17 cellular contexts compared by ENCODE assay signal in genomic region chr20:16314320-16314719, GRCh38.
DNase-seq lines count a peak whose midpoint lies in the region; ATAC-seq and TF ChIP-seq lines count a peak whose summit lies in the region.
"Had no signal": no experiment of that assay in that cellular context is flagged by ENCODE, and none has a peak within 500 bp of the region (broad histone marks: within the 10 kb centered on the region; RNA-seq: fewer than 3 reads in every experiment).

No MANE protein-coding gene starts in this region.

- POLR2A ChIA-PET in activated CD4-positive, alpha-beta T cell treated with anti-CD3 and anti-CD28 coated beads, Interleukin-2, amount 10 ng/mL, durations not matched to agents 7 days and 5 days (lab: Charles Lee), result no interaction called here

- no peaks in the 10 kb centered on the region for H3K9me3 Mint-ChIP-seq in activated CD4-positive, alpha-beta T cell treated with anti-CD3 and anti-CD28 coated beads, Interleukin-2, amount 10 ng/mL, durations not matched to agents 7 days and 5 days
- H3K9me3 Mint-ChIP-seq: CD8-positive, alpha-beta T cell; natural killer cell treated with Interleukin-12 subunit alpha and Interleukin-12 subunit beta and Interleukin-15 and Interleukin-18, amount 100 ng/mL, for 72 hours had no signal

- CTCF ChIA-PET in activated CD4-positive, alpha-beta T cell treated with anti-CD3 and anti-CD28 coated beads, Interleukin-2, amount 10 ng/mL, durations not matched to agents 7 days and 5 days (lab: Charles Lee), result no interaction called here

- H3K4me3 Mint-ChIP-seq in activated CD4-positive, alpha-beta T cell treated with anti-CD3 and anti-CD28 coated beads, Interleukin-2, amount 10 ng/mL, durations not matched to agents 7 days and 5 days, result no peak overlapping the region
- H3K4me3 Mint-ChIP-seq: CD8-positive, alpha-beta T cell; natural killer cell treated with Interleukin-12 subunit alpha and Interleukin-12 subunit beta and Interleukin-15 and Interleukin-18, amount 100 ng/mL, for 72 hours; WTC11 had no signal

- DNase-seq in GM20000 (ENCODE audit: low spot score) (peak; percentile 8), DMS 273 (lab: John Stamatoyannopoulos, UW; ENCODE audit: unreplicated experiment) (no peak)
- no peak for DNase-seq in activated CD4-positive, alpha-beta T cell treated with anti-CD3 and anti-CD28 coated beads, Interleukin-2, amount 10 ng/mL, durations not matched to agents 7 days and 5 days
- DNase-seq: activated gamma-delta T cell treated with Interleukin-2 at 50 U/mL for 16 hours; CD8-positive, alpha-beta T cell; cortex of kidney; erythroblast; NCI-H2107; NK-92 treated with Interleukin-12 subunit alpha and Interleukin-12 subunit beta, amount 100 ng/mL, for 24 hours had no signal

- H3K27me3 Mint-ChIP-seq in activated CD4-positive, alpha-beta T cell treated with anti-CD3 and anti-CD28 coated beads, Interleukin-2, amount 10 ng/mL, durations not matched to agents 7 days and 5 days, result no peaks in the 10 kb centered on the region
- H3K27me3 Mint-ChIP-seq: natural killer cell treated with Interleukin-12 subunit alpha and Interleukin-12 subunit beta and Interleukin-15 and Interleukin-18, amount 100 ng/mL, for 72 hours had no signal

- ATAC-seq in GM18498 (IDR thresholded peaks at IDR 0.05; ENCODE audit: unreplicated experiment) (peak; percentile 65), HG02798 (IDR thresholded peaks at IDR 0.05; ENCODE audit: poor library complexity, unreplicated experiment) (peak; percentile 62), HG03469 (IDR thresholded peaks at IDR 0.05; ENCODE audit: unreplicated experiment) (peak; percentile 63), HG03135 (IDR thresholded peaks at IDR 0.05; ENCODE audit: unreplicated experiment) (no peak), GM18520 (IDR thresholded peaks at IDR 0.05; ENCODE audit: unreplicated experiment) (no peak)
- ATAC-seq: CD8-positive, alpha-beta T cell; natural killer cell treated with Interleukin-12 subunit alpha and Interleukin-12 subunit beta and Interleukin-15 and Interleukin-18, amount 100 ng/mL, for 72 hours; Right ventricle myocardium inferior; WTC11 had no signal

- no peak overlapping the region for H3K27ac Mint-ChIP-seq in activated CD4-positive, alpha-beta T cell treated with anti-CD3 and anti-CD28 coated beads, Interleukin-2, amount 10 ng/mL, durations not matched to agents 7 days and 5 days
- H3K27ac Mint-ChIP-seq: CD8-positive, alpha-beta T cell; natural killer cell treated with Interleukin-12 subunit alpha and Interleukin-12 subunit beta and Interleukin-15 and Interleukin-18, amount 100 ng/mL, for 72 hours; WTC11 had no signal

- no peaks in the 10 kb centered on the region for H3K4me1 Mint-ChIP-seq in activated CD4-positive, alpha-beta T cell treated with anti-CD3 and anti-CD28 coated beads, Interleukin-2, amount 10 ng/mL, durations not matched to agents 7 days and 5 days
- H3K4me1 Mint-ChIP-seq: WTC11 had no signal

- peaks cover 9% of the 10 kb centered on the region for H3K36me3 Mint-ChIP-seq in activated CD4-positive, alpha-beta T cell treated with anti-CD3 and anti-CD28 coated beads, Interleukin-2, amount 10 ng/mL, durations not matched to agents 7 days and 5 days (ENCODE audit: low read depth)

- no peak for TF ChIP-seq CTCF in GM20000 (IDR thresholded peaks at IDR 0.05; ENCODE audit: extremely low read depth, missing control alignments)

Comparison
In these comparisons a context has a peak if more than half of its experiments do, and no peak if none do; other contexts are left out.
1. ATAC-seq: peak in GM18498 (single experiment), HG02798 (single experiment) and HG03469 (single experiment); none in HG03135 (single experiment) and GM18520 (single experiment).